13 cellular contexts compared by ENCODE assay signal in genomic region chrX:23634181-23634580, GRCh38. TPM values are rescaled to one million over a fixed set of nuclear protein-coding genes. Genes with fewer than 3 reads are reported as not detected.
A peak's percentile ranks its signal among the peaks of the same experiment; 100 is the strongest.
DNase-seq lines count a peak whose midpoint lies in the region; ATAC-seq, FAIRE-seq and TF ChIP-seq lines count a peak whose summit lies in the region.
"Had no signal": no experiment of that assay in that cellular context is flagged by ENCODE, and none has a peak within 500 bp of the region (broad histone marks: within the 10 kb centered on the region; RNA-seq: fewer than 3 reads in every experiment).

No MANE protein-coding gene starts in this region.

- H3K4me1 Mint-ChIP-seq in stimulated activated effector memory CD8-positive, alpha-beta T cell treated with anti-CD3 and anti-CD28 coated beads, Interleukin-12 subunit alpha, Interleukin-12 subunit beta, amount 100 ng/mL, for 72 hours, result no peaks in the 10 kb centered on the region
- no peaks in the 10 kb centered on the region for H3K4me1 Mint-ChIP-seq in immature natural killer cell
- H3K4me1 Mint-ChIP-seq: activated CD4-positive, alpha-beta T cell treated with anti-CD3 and anti-CD28 coated beads, Interleukin-2, amount 10 ng/mL, durations not matched to agents 24 days and 14 days; activated naive CD8-positive, alpha-beta T cell treated with anti-CD3 and anti-CD28 coated beads, Interleukin-2, amount 50 U/mL, for 24 hours; memory B cell had no signal

- DNase-seq in GM12878 (ENCODE audit: low read depth, low spot score) (no peak), immature natural killer cell (no peak)
- no peak for DNase-seq in stimulated activated effector memory CD8-positive, alpha-beta T cell treated with anti-CD3 and anti-CD28 coated beads, Interleukin-12 subunit alpha, Interleukin-12 subunit beta, amount 100 ng/mL, for 72 hours (ENCODE audit: low spot score in 2 of 2)
- DNase-seq: activated CD4-positive, alpha-beta T cell treated with anti-CD3 and anti-CD28 coated beads, Interleukin-2, amount 10 ng/mL, durations not matched to agents 24 days and 14 days; activated naive CD8-positive, alpha-beta T cell treated with anti-CD3 and anti-CD28 coated beads, Interleukin-2, amount 50 U/mL, for 24 hours; sigmoid colon had no signal

- TF ChIP-seq RAD21 in GM12878 (IDR thresholded peaks at IDR 0.05; ENCODE audit: insufficient read depth, low read depth, low read length) (peak; percentile 35; the same call in 1 of the 2 replicates), neural cell (conservative IDR thresholded peaks at IDR 0.05) (peak; percentile 81)

- no peaks in the 10 kb centered on the region for H3K36me3 ChIP-seq in KMS-11 (ENCODE audit: insufficient read depth)
- H3K36me3 ChIP-seq in GM12878 (ENCODE audit: control insufficient read depth in 2 of 2, insufficient read depth in 2 of 2, low read length in 1 of 2), result no peaks in the 10 kb centered on the region
- H3K36me3 ChIP-seq in neural cell (ENCODE audit: insufficient read depth, low read length), result no peaks in the 10 kb centered on the region
- H3K36me3 ChIP-seq: sigmoid colon had no signal

- POLR2A ChIA-PET in GM12878 (lab: Charles Lee), result no interaction called here

- intact Hi-C loops in GM12878 (cut with micrococcal nuclease; ENCODE audit: unreplicated experiment), result loop anchor here (10.0 kb wide), 1 partner anchor 1649 kb away; no protein-coding TSS in a partner anchor

- no peaks in the 10 kb centered on the region for H3K9me3 Mint-ChIP-seq in stimulated activated effector memory CD8-positive, alpha-beta T cell treated with anti-CD3 and anti-CD28 coated beads, Interleukin-12 subunit alpha, Interleukin-12 subunit beta, amount 100 ng/mL, for 72 hours
- peaks cover 0 to 2% (median 0%) of the 10 kb centered on the region in 6 donors for H3K9me3 Mint-ChIP-seq in immature natural killer cell
- H3K9me3 Mint-ChIP-seq: activated CD4-positive, alpha-beta T cell treated with anti-CD3 and anti-CD28 coated beads, Interleukin-2, amount 10 ng/mL, durations not matched to agents 24 days and 14 days; activated naive CD8-positive, alpha-beta T cell treated with anti-CD3 and anti-CD28 coated beads, Interleukin-2, amount 50 U/mL, for 24 hours had no signal

- H3K9me2 ChIP-seq in neural cell (ENCODE audit: insufficient read depth, low read length), result no peaks in the 10 kb centered on the region

- RAD21 ChIA-PET in GM12878 (lab: Charles Lee; ENCODE audit: unreplicated experiment), result no interaction called here

- no peaks in the 10 kb centered on the region for H4K20me1 ChIP-seq in KMS-11 (ENCODE audit: insufficient read depth)
- no peaks in the 10 kb centered on the region for H4K20me1 ChIP-seq in GM12878 (ENCODE audit: control insufficient read depth, insufficient read depth)
- no peaks in the 10 kb centered on the region for H4K20me1 ChIP-seq in neural cell (ENCODE audit: insufficient read depth)

- H3K36me3 Mint-ChIP-seq in stimulated activated effector memory CD8-positive, alpha-beta T cell treated with anti-CD3 and anti-CD28 coated beads, Interleukin-12 subunit alpha, Interleukin-12 subunit beta, amount 100 ng/mL, for 72 hours, result no peaks in the 10 kb centered on the region
- no peaks in the 10 kb centered on the region for H3K36me3 Mint-ChIP-seq in immature natural killer cell
- H3K36me3 Mint-ChIP-seq: memory B cell had no signal

- H3K27me3 ChIP-seq in KMS-11 (ENCODE audit: insufficient read depth, low read depth), result no peaks in the 10 kb centered on the region
- H3K27me3 ChIP-seq in GM12878 (replicated peaks in 1 of 2; ENCODE audit: control insufficient read depth in 2 of 2, insufficient read depth in 2 of 2, low read length in 1 of 2), result no peaks in the 10 kb centered on the region; a peak in 1 of 4 replicates
- H3K27me3 ChIP-seq in neural cell (ENCODE audit: insufficient read depth, low read depth, low read length), result no peaks in the 10 kb centered on the region
- H3K27me3 ChIP-seq: sigmoid colon had no signal

- H3F3A ChIP-seq in neural cell (ENCODE audit: insufficient read depth, low read length, poor library complexity, severe bottlenecking), result no peaks in the 10 kb centered on the region

- SMC1A ChIA-PET in GM12878 (lab: Charles Lee; ENCODE audit: uncharacterized antibody, unreplicated experiment), result no interaction called here

- H2AFZ ChIP-seq in KMS-11 (ENCODE audit: low read depth) (no peak overlapping the region), GM12878 (ENCODE audit: control insufficient read depth, low read depth, low read length) (no peak overlapping the region), neural cell (ENCODE audit: low read depth, low read length) (no peak overlapping the region)

- no peak overlapping the region for H3K4me3 Mint-ChIP-seq in stimulated activated effector memory CD8-positive, alpha-beta T cell treated with anti-CD3 and anti-CD28 coated beads, Interleukin-12 subunit alpha, Interleukin-12 subunit beta, amount 100 ng/mL, for 72 hours
- H3K4me3 Mint-ChIP-seq in immature natural killer cell, result no peak overlapping the region
- H3K4me3 Mint-ChIP-seq: activated CD4-positive, alpha-beta T cell treated with anti-CD3 and anti-CD28 coated beads, Interleukin-2, amount 10 ng/mL, durations not matched to agents 24 days and 14 days; activated naive CD8-positive, alpha-beta T cell treated with anti-CD3 and anti-CD28 coated beads, Interleukin-2, amount 50 U/mL, for 24 hours; memory B cell had no signal

- no peak overlapping the region for H3K27ac ChIP-seq in KMS-11
- H3K27ac ChIP-seq in GM12878 (ENCODE audit: control insufficient read depth, insufficient read depth), result no peak overlapping the region
- H3K27ac ChIP-seq in neural cell (ENCODE audit: low read length), result no peak overlapping the region
- H3K27ac ChIP-seq: sigmoid colon had no signal

- BruUV-seq in GM12878 (replicated peaks; lab: Mats Ljungman, UMichigan), result no TSS peak

- CTCF ChIA-PET in GM12878 (lab: Yijun Ruan, JAX), result interaction anchor here (0.7 kb wide), 2 partner anchors 539 to 890 kb away, joined by 3 read pairs; no protein-coding TSS in a partner anchor

- no peak for TF ChIP-seq POLR2A in GM12878 (IDR thresholded peaks at IDR 0.05; ENCODE audit: low read depth, low read length)

- 0% methylated on average over 1 of the region's 1 CpG for WGBS in GM12878 (ENCODE audit: insufficient coverage, insufficient replicate concordance, low lambda C conversion rate, missing lambda C conversion rate)

- TF ChIP-seq CTCF in KMS-11 (conservative IDR thresholded peaks at IDR 0.05; ENCODE audit: low read depth, low read length) (0 out of 2 replicates have a peak, but pooled peaks have one; percentile 20), GM12878 (IDR thresholded peaks at IDR 0.05 in 2 of 3, conservative IDR thresholded peaks at IDR 0.05 in 1 of 3; ENCODE audit: control insufficient read depth in 2 of 3, extremely low read depth in 1 of 3, insufficient read depth in 1 of 3, low read depth in 3 of 3, low read length in 3 of 3) (peak in 1 of 3 experiments; percentile 46; a peak in 1 of 6 replicates), neural cell (IDR thresholded peaks at IDR 0.05; ENCODE audit: poor library complexity, severe bottlenecking) (peak; percentile 69)

- H3K9me3 ChIP-seq in GM12878 (replicated peaks; ENCODE audit: control insufficient read depth, insufficient read depth, low read length) (no peaks in the 10 kb centered on the region), neural cell (ENCODE audit: low read length) (no peaks in the 10 kb centered on the region)
- H3K9me3 ChIP-seq: sigmoid colon had no signal

- H3K4me2 ChIP-seq in KMS-11, result no peak overlapping the region
- H3K4me2 ChIP-seq in GM12878 (ENCODE audit: control insufficient read depth, insufficient read depth), result no peak overlapping the region
- no peak overlapping the region for H3K4me2 ChIP-seq in neural cell (ENCODE audit: low read length)

- peak; percentile 27 for FAIRE-seq in GM12878 (lab: Jason Lieb, UNC)
- FAIRE-seq: G401.6 had no signal

- no peak overlapping the region for H3K9ac ChIP-seq in KMS-11
- no peak overlapping the region for H3K9ac ChIP-seq in GM12878 (ENCODE audit: control insufficient read depth, insufficient read depth, low read length)
- no peak overlapping the region for H3K9ac ChIP-seq in neural cell (ENCODE audit: low read length)

- H3K4me1 ChIP-seq in KMS-11 (ENCODE audit: low read depth, poor library complexity, severe bottlenecking) (no peaks in the 10 kb centered on the region), GM12878 (ENCODE audit: control insufficient read depth, insufficient read depth, low read length) (no peaks in the 10 kb centered on the region)
- H3K4me1 ChIP-seq: sigmoid colon had no signal

- ATAC-seq in GM18861 (IDR thresholded peaks at IDR 0.05; ENCODE audit: unreplicated experiment), result peak; percentile 62
- peak; percentile 64 for ATAC-seq in GM12878
- no peak for ATAC-seq in stimulated activated effector memory CD8-positive, alpha-beta T cell treated with anti-CD3 and anti-CD28 coated beads, Interleukin-12 subunit alpha, Interleukin-12 subunit beta, amount 100 ng/mL, for 72 hours
- ATAC-seq in GM18870 (IDR thresholded peaks at IDR 0.05; ENCODE audit: unreplicated experiment), result no peak
- no peak for ATAC-seq in GM19023 (IDR thresholded peaks at IDR 0.05; ENCODE audit: unreplicated experiment)
- ATAC-seq: activated naive CD8-positive, alpha-beta T cell treated with anti-CD3 and anti-CD28 coated beads, Interleukin-2, amount 50 U/mL, for 24 hours had no signal

- H3K79me2 ChIP-seq in KMS-11 (ENCODE audit: insufficient read depth, low read depth) (no peaks in the 10 kb centered on the region), GM12878 (ENCODE audit: control insufficient read depth, insufficient read depth, low read length) (no peaks in the 10 kb centered on the region), neural cell (replicated peaks; ENCODE audit: insufficient read depth, low read length) (no peaks in the 10 kb centered on the region)

- in situ Hi-C loops in GM12878 (cut with MboI), result no loop called here

- no peak overlapping the region for H3K27ac Mint-ChIP-seq in stimulated activated effector memory CD8-positive, alpha-beta T cell treated with anti-CD3 and anti-CD28 coated beads, Interleukin-12 subunit alpha, Interleukin-12 subunit beta, amount 100 ng/mL, for 72 hours
- no peak overlapping the region for H3K27ac Mint-ChIP-seq in immature natural killer cell
- H3K27ac Mint-ChIP-seq: activated CD4-positive, alpha-beta T cell treated with anti-CD3 and anti-CD28 coated beads, Interleukin-2, amount 10 ng/mL, durations not matched to agents 24 days and 14 days; activated naive CD8-positive, alpha-beta T cell treated with anti-CD3 and anti-CD28 coated beads, Interleukin-2, amount 50 U/mL, for 24 hours; memory B cell had no signal

- TF ChIP-seq EP300 in GM12878 (IDR thresholded peaks at IDR 0.05; ENCODE audit: borderline replicate concordance in 1 of 2, control insufficient read depth in 1 of 2, low read depth in 2 of 2, low read length in 2 of 2) (no peak), neural cell (conservative IDR thresholded peaks at IDR 0.05; ENCODE audit: poor library complexity, severe bottlenecking) (no peak)

- H3K27me3 Mint-ChIP-seq in immature natural killer cell (ENCODE audit: low read depth in 3 of 3), result peaks cover 2 to 20% (median 3%) of the 10 kb centered on the region in 3 donors
- H3K27me3 Mint-ChIP-seq: activated naive CD8-positive, alpha-beta T cell treated with anti-CD3 and anti-CD28 coated beads, Interleukin-2, amount 50 U/mL, for 24 hours had no signal

- H3K4me3 ChIP-seq in KMS-11 (IDR thresholded peaks at IDR 0.05; ENCODE audit: insufficient read depth, low read depth, low read length) (no peak overlapping the region), GM12878 (no peak overlapping the region), neural cell (ENCODE audit: low read length) (no peak overlapping the region)
- H3K4me3 ChIP-seq: sigmoid colon had no signal

RNA-seq across cellular contexts. Expression of gene PRDX4, which starts 33.1 kb away (rescaled TPM):
- total RNA-seq in GM12878 (2013; cell fraction: nucleolus; rRNA removed), result 29.3 and 33.4 TPM in 2 replicates
- 71.5 and 78.9 TPM in 2 replicates for total RNA-seq in GM12878 (2014; rRNA removed)
- total RNA-seq in GM12878 (2014; rRNA removed; fragmentation: Illumina TruSeq; extraction: Trizol), result 75.8 and 89.7 TPM in 2 replicates
- total RNA-seq in GM12878 (2021), result 49.2 and 50.3 TPM in 2 replicates
- 40.3 TPM for polyA plus RNA-seq in GM12878 (2011; ENCODE audit: low read depth)
- polyA plus RNA-seq in GM12878 (2011; rRNA removed), result 60.0 and 74.9 TPM in 2 replicates
- polyA plus RNA-seq in GM12878 (2011; cell fraction: cytosol; rRNA removed), result 42.0 and 44.3 TPM in 2 replicates
- 17.9 and 18.1 TPM in 2 replicates for polyA plus RNA-seq in GM12878 (2011; cell fraction: nucleus; rRNA removed)
- polyA plus RNA-seq in GM12878 (2012), result 46.5 and 48.0 TPM in 2 replicates
- 53.3 and 58.1 TPM in 2 replicates for polyA plus RNA-seq in GM12878 (2014; fragmentation: Illumina TruSeq; extraction: Trizol)
- 10 to 100 TPM; 11.1 to 28.4 TPM for polyA plus RNA-seq in GM12878 (2014; fragmentation: Nextera tagmentation; extraction: Ambion mirVana)
- polyA plus RNA-seq in GM12878 (2014; rRNA removed), result 58.3 and 60.9 TPM in 2 replicates
- 100 to 1,000 TPM; 120 to 121 TPM for polyA plus RNA-seq in GM12878 (2016; fragmentation: Nextera tagmentation; extraction: Ambion mirVana)
- polyA minus RNA-seq in GM12878 (2011; rRNA and poly(A)+ RNA removed), result 23.9 and 30.1 TPM in 2 replicates
- polyA minus RNA-seq in GM12878 (2011; cell fraction: cytosol; rRNA and poly(A)+ RNA removed), result 7.6 and 9.2 TPM in 2 replicates
- 4.9 and 5.1 TPM in 2 replicates for polyA minus RNA-seq in GM12878 (2011; cell fraction: nucleus; rRNA and poly(A)+ RNA removed)
- polyA plus RNA-seq in neural cell, result 75.5 and 83.2 TPM in 2 replicates
- polyA minus RNA-seq in neural cell, result 26.5 and 29.8 TPM in 2 replicates
- polyA plus RNA-seq in immature natural killer cell, result 10 to 100 TPM; 49.1 to 95.2 (median 66.7) TPM

Comparison
In these comparisons a context has a peak if more than half of its experiments do, and no peak if none do; other contexts are left out.
1. ATAC-seq: peak in GM18861 (single experiment) and GM12878 (single experiment); none in stimulated activated effector memory CD8-positive, alpha-beta T cell treated with anti-CD3 and anti-CD28 coated beads, Interleukin-12 subunit alpha, Interleukin-12 subunit beta, amount 100 ng/mL, for 72 hours (single experiment), GM18870 (single experiment) and GM19023 (single experiment).